8 cellular contexts compared by ENCODE assay signal in genomic region chr19:39397360-39398296, GRCh38. TPM values are rescaled to one million over a fixed set of nuclear protein-coding genes. Genes with fewer than 3 reads are reported as not detected.
A peak's percentile ranks its signal among the peaks of the same experiment; 100 is the strongest.
DNase-seq lines count a peak whose midpoint lies in the region; ATAC-seq and TF ChIP-seq lines count a peak whose summit lies in the region.

No MANE protein-coding gene starts in this region.

- DNase-seq in GM10266 (ENCODE audit: extremely low spot score) (peak; percentile 87), NCI-H526 treated with DMSO at 0.1 percent for 48 hours (lab: John Stamatoyannopoulos, UW) (peak; percentile 30)
- peak; percentile 98 for DNase-seq in activated CD4-positive, alpha-beta T cell treated with anti-CD3 and anti-CD28 coated beads, Interleukin-2, amount 10 ng/mL, durations not matched to agents 24 days and 14 days
- peak; percentile 91 to 96 for DNase-seq in stimulated activated CD4-positive, alpha-beta T cell treated with anti-CD3 and anti-CD28 coated beads, Interleukin-4, amount 100 ng/mL, for 4 hours

- peaks cover 0 to 11% (median 8%) of the 10 kb centered on the region in 4 donors for H3K36me3 ChIP-seq in liver (ENCODE audit: control insufficient read depth in 4 of 4, insufficient read depth in 3 of 4, low read depth in 1 of 4, low read length in 3 of 4)

- H3K9ac ChIP-seq in liver (ENCODE audit: low read depth in 1 of 2, low read length in 2 of 2), result peak overlapping the region; percentile 72 to 83

- H3K9me3 ChIP-seq in liver (ENCODE audit: control insufficient read depth in 4 of 4, low read length in 3 of 4), result no peaks in the 10 kb centered on the region

- peak; percentile 34 for ATAC-seq in HG03139 (IDR thresholded peaks at IDR 0.05; ENCODE audit: unreplicated experiment)
- no peak for ATAC-seq in GM21825 (IDR thresholded peaks at IDR 0.05; ENCODE audit: unreplicated experiment)

- H3K4me1 ChIP-seq in liver (ENCODE audit: control insufficient read depth in 4 of 4, insufficient read depth in 4 of 4, low read length in 3 of 4), result peaks cover 18 to 44% (median 32%) of the 10 kb centered on the region in 4 donors

- H3K4me3 ChIP-seq in liver (ENCODE audit: low read depth in 1 of 3, low read length in 3 of 3), result peak overlapping the region in 1 of 3 donors; percentile 8

- H3K9me3 Mint-ChIP-seq in activated CD4-positive, alpha-beta T cell treated with anti-CD3 and anti-CD28 coated beads, Interleukin-2, amount 10 ng/mL, durations not matched to agents 24 days and 14 days, result no peaks in the 10 kb centered on the region

- intact Hi-C loops in activated CD4-positive, alpha-beta T cell treated with anti-CD3 and anti-CD28 coated beads, Interleukin-2, amount 10 ng/mL, durations not matched to agents 24 days and 14 days (cut with micrococcal nuclease), result loop anchor here (1.0 kb wide), 2 partner anchors 14 to 135 kb away; partner anchors contain the start of gene EID2B

- TF ChIP-seq RAD21 in liver (IDR thresholded peaks at IDR 0.05), result peak; percentile 98 to 99

- peak; percentile 99 for TF ChIP-seq CTCF in GM10266 (IDR thresholded peaks at IDR 0.05; ENCODE audit: control insufficient read depth, insufficient read depth, low read depth, missing control alignments)
- peak; percentile 99 for TF ChIP-seq CTCF in liver (IDR thresholded peaks at IDR 0.05; ENCODE audit: low read depth, low read length, missing input control)

- H3K27ac Mint-ChIP-seq in activated CD4-positive, alpha-beta T cell treated with anti-CD3 and anti-CD28 coated beads, Interleukin-2, amount 10 ng/mL, durations not matched to agents 24 days and 14 days, result peak overlapping the region; percentile 90

- peaks cover 26% of the 10 kb centered on the region for H3K36me3 Mint-ChIP-seq in activated CD4-positive, alpha-beta T cell treated with anti-CD3 and anti-CD28 coated beads, Interleukin-2, amount 10 ng/mL, durations not matched to agents 24 days and 14 days (ENCODE audit: low read depth)

- peak overlapping the region; percentile 80 for H3K27ac ChIP-seq in cingulate gyrus (ENCODE audit: low read depth, low read length)
- H3K27ac ChIP-seq in liver (ENCODE audit: low read depth in 1 of 2, low read length in 2 of 2), result peak overlapping the region; percentile 98

- peak overlapping the region; percentile 60 for H3K4me3 Mint-ChIP-seq in activated CD4-positive, alpha-beta T cell treated with anti-CD3 and anti-CD28 coated beads, Interleukin-2, amount 10 ng/mL, durations not matched to agents 24 days and 14 days

- H3K4me1 Mint-ChIP-seq in activated CD4-positive, alpha-beta T cell treated with anti-CD3 and anti-CD28 coated beads, Interleukin-2, amount 10 ng/mL, durations not matched to agents 24 days and 14 days, result peaks cover 51% of the 10 kb centered on the region

- no peaks in the 10 kb centered on the region for H3K27me3 Mint-ChIP-seq in activated CD4-positive, alpha-beta T cell treated with anti-CD3 and anti-CD28 coated beads, Interleukin-2, amount 10 ng/mL, durations not matched to agents 24 days and 14 days

- 14% methylated on average over 17 of the region's 17 CpGs for WGBS in liver

- no peaks in the 10 kb centered on the region for H3K27me3 ChIP-seq in liver (ENCODE audit: control insufficient read depth in 4 of 4, insufficient read depth in 4 of 4, low read length in 3 of 4)

TF ChIP-seq in liver, 16 proteins besides CTCF, POLR2A, EP300 and RAD21:
- TF ChIP-seq HNF4G (IDR thresholded peaks at IDR 0.05), result peak; percentile 96
- TF ChIP-seq FOXA2 (IDR thresholded peaks at IDR 0.05), result peak; percentile 35
- peak; percentile 69 for TF ChIP-seq ATF3 (IDR thresholded peaks at IDR 0.05)
- TF ChIP-seq MAX (IDR thresholded peaks at IDR 0.05), result peak; percentile 79
- TF ChIP-seq HNF4A (conservative IDR thresholded peaks at IDR 0.05), result peak; percentile 92
- peak; percentile 71 to 78 for TF ChIP-seq JUND (IDR thresholded peaks at IDR 0.05)
- TF ChIP-seq FOXA1 (IDR thresholded peaks at IDR 0.05), result peak; percentile 62
- TF ChIP-seq TAF1 (conservative IDR thresholded peaks at IDR 0.05), result peak; percentile 90
- no peak for TF ChIP-seq ZBTB33 (IDR thresholded peaks at IDR 0.05)
- TF ChIP-seq NR2F2 (IDR thresholded peaks at IDR 0.05), result peak; percentile 67
- peak; percentile 92 for TF ChIP-seq REST (IDR thresholded peaks at IDR 0.05)
- TF ChIP-seq SP1 (IDR thresholded peaks at IDR 0.05), result peak; percentile 82
- peak; percentile 76 to 82 for TF ChIP-seq RXRA (IDR thresholded peaks at IDR 0.05)
- peak in 1 of 2 donors; percentile 44 for TF ChIP-seq GABPA (IDR thresholded peaks at IDR 0.05 in 1 of 2, conservative IDR thresholded peaks at IDR 0.05 in 1 of 2)
- TF ChIP-seq EGR1 (IDR thresholded peaks at IDR 0.05; ENCODE audit: low read depth in 2 of 2), result peak in 1 of 2 donors; percentile 63
- TF ChIP-seq YY1 (IDR thresholded peaks at IDR 0.05), result peak; percentile 43

RNA-seq across cellular contexts. Expression of gene MED29, which starts 6.5 kb away (rescaled TPM):
- total RNA-seq in activated CD4-positive, alpha-beta T cell treated with anti-CD3 and anti-CD28 coated beads, Interleukin-2, amount 10 ng/mL, durations not matched to agents 24 days and 14 days, result 36.0 and 38.7 TPM in 2 replicates
- total RNA-seq in liver, result 10 to 100 TPM; 11.0 to 13.8 TPM
- 10 to 100 TPM; 21.0 to 24.2 TPM for polyA plus RNA-seq in liver

RNA-seq across cellular contexts. Expression of gene PAF1, which starts 6.7 kb away (rescaled TPM):
- total RNA-seq in activated CD4-positive, alpha-beta T cell treated with anti-CD3 and anti-CD28 coated beads, Interleukin-2, amount 10 ng/mL, durations not matched to agents 24 days and 14 days, result 47.1 and 50.6 TPM in 2 replicates
- 10 to 100 TPM; 13.7 to 16.7 TPM for total RNA-seq in liver
- polyA plus RNA-seq in liver, result 10 to 100 TPM; 21.2 to 29.4 TPM

RNA-seq across cellular contexts. Expression of gene ZFP36, which starts 9.0 kb away (rescaled TPM):
- 35.7 and 39.9 TPM in 2 replicates for total RNA-seq in activated CD4-positive, alpha-beta T cell treated with anti-CD3 and anti-CD28 coated beads, Interleukin-2, amount 10 ng/mL, durations not matched to agents 24 days and 14 days
- total RNA-seq in liver, result 1 to 10 TPM; 3.6 to 9.0 TPM
- 10 to 100 TPM; 62.0 to 91.9 TPM for polyA plus RNA-seq in liver

RNA-seq across cellular contexts. Expression of gene PLEKHG2, which starts 14.8 kb away (rescaled TPM):
- total RNA-seq in activated CD4-positive, alpha-beta T cell treated with anti-CD3 and anti-CD28 coated beads, Interleukin-2, amount 10 ng/mL, durations not matched to agents 24 days and 14 days, result 42.0 and 46.1 TPM in 2 replicates
- 1 to 10 TPM; 3.7 to 4.5 TPM for total RNA-seq in liver
- 1 to 10 TPM; 2.1 to 2.2 TPM for polyA plus RNA-seq in liver

RNA-seq across cellular contexts. Expression of gene RPS16, which starts 38.1 kb away (rescaled TPM):
- total RNA-seq in activated CD4-positive, alpha-beta T cell treated with anti-CD3 and anti-CD28 coated beads, Interleukin-2, amount 10 ng/mL, durations not matched to agents 24 days and 14 days, result 2,597 and 2,671 TPM in 2 replicates
- total RNA-seq in liver, result 100 to 1,000 TPM; 109 to 111 TPM
- 1,000 to 10,000 TPM in 1 of 2 donors, 100 to 1,000 TPM in 1; 324 to 1,094 TPM for polyA plus RNA-seq in liver

Comparison
In these comparisons a context has a peak if more than half of its experiments do, and no peak if none do; other contexts are left out.
1. DNase-seq: peak in every context shown above with its lines; median percentile 98 in activated CD4-positive, alpha-beta T cell treated with anti-CD3 and anti-CD28 coated beads, Interleukin-2, amount 10 ng/mL, durations not matched to agents 24 days and 14 days; 94 in stimulated activated CD4-positive, alpha-beta T cell treated with anti-CD3 and anti-CD28 coated beads, Interleukin-4, amount 100 ng/mL, for 4 hours; 87 in GM10266; 30 in NCI-H526 treated with DMSO at 0.1 percent for 48 hours.